In genomic region chr10:101226888-101227736, GRCh38 we compare ENCODE assay signal across 11 cellular contexts. TPM values are rescaled to one million over a fixed set of nuclear protein-coding genes. Genes with fewer than 3 reads are reported as not detected.
DNase-seq lines count a peak whose midpoint lies in the region; ATAC-seq and TF ChIP-seq lines count a peak whose summit lies in the region.
"Had no signal": no experiment of that assay in that cellular context is flagged by ENCODE, and none has a peak within 500 bp of the region (broad histone marks: within the 10 kb centered on the region; RNA-seq: fewer than 3 reads in every experiment).

No MANE protein-coding gene starts in this region.

- peaks cover 6% of the 10 kb centered on the region for H3K9me3 ChIP-seq in mammary epithelial cell (replicated peaks; ENCODE audit: insufficient read depth, low read length)

- H3K4me3 Mint-ChIP-seq in naive B cell (peak overlapping the region; percentile 60 to 92 (median 86)), type B pancreatic cell (peak overlapping the region; percentile 79)

- in situ Hi-C loops in mammary epithelial cell (cut with MboI; ENCODE audit: low sequenced_read_pairs in 2 of 2) = no loop called here

- no peak overlapping the region for H3K9ac ChIP-seq in mammary epithelial cell (ENCODE audit: insufficient read depth, low read length)

- H3K4me1 Mint-ChIP-seq in naive B cell (peaks cover 44 to 66% (median 58%) of the 10 kb centered on the region in 3 donors), type B pancreatic cell (ENCODE audit: unreplicated experiment) (peaks cover 26% of the 10 kb centered on the region)

- H3K4me1 ChIP-seq in mammary epithelial cell (ENCODE audit: insufficient read depth, low read length) = peaks cover 32% of the 10 kb centered on the region

- H3K27me3 Mint-ChIP-seq in naive B cell (peaks cover 66 to 89% (median 82%) of the 10 kb centered on the region in 3 donors), type B pancreatic cell (peaks cover 86% of the 10 kb centered on the region)

- intact Hi-C loops in Right ventricle myocardium superior (cut with DNase I) = no loop called here
- intact Hi-C loops in cardiac septum (cut with DNase I) = loop anchor here (5.0 kb wide), 1 partner anchor 90 kb away; no protein-coding TSS in a partner anchor
- intact Hi-C loops in mammary epithelial cell (cut with micrococcal nuclease) = no loop called here

- H3K27ac Mint-ChIP-seq in naive B cell (peak overlapping the region in 5 of 6 donors; percentile 29 to 97 (median 87)), type B pancreatic cell (no peak overlapping the region)

- peak; percentile 35 for DNase-seq in Right ventricle myocardium superior
- DNase-seq in cardiac septum (ENCODE audit: low spot score) = no peak
- no peak for DNase-seq in mammary epithelial cell
- DNase-seq in naive B cell = no peak
- no peak for DNase-seq in type B pancreatic cell (ENCODE audit: extremely low spot score, unreplicated experiment)
- no peak for DNase-seq in NCI-H524 treated with DMSO at 0.1 percent for 48 hours (lab: John Stamatoyannopoulos, UW)
- DNase-seq in RWPE1 (ENCODE audit: low spot score) = no peak
- DNase-seq in occipital lobe (lab: John Stamatoyannopoulos, UW) = no peak
- DNase-seq: kidney; stimulated activated CD4-positive, alpha-beta T cell treated with anti-CD3 and anti-CD28 coated beads, Interleukin-15, amount 100 ng/mL, for 24 hours had no signal

- no peaks in the 10 kb centered on the region for H3K79me2 ChIP-seq in mammary epithelial cell (ENCODE audit: insufficient read depth, low read length)

- peaks cover 4 to 16% of the 10 kb centered on the region in 2 donors for H3K36me3 Mint-ChIP-seq in naive B cell
- H3K36me3 Mint-ChIP-seq in type B pancreatic cell = no peaks in the 10 kb centered on the region

- TF ChIP-seq CTCF in mammary epithelial cell (conservative IDR thresholded peaks at IDR 0.05 in 1 of 2, IDR thresholded peaks at IDR 0.05 in 1 of 2; ENCODE audit: extremely low read depth in 1 of 2, insufficient read depth in 1 of 2, low read depth in 1 of 2, low read length in 2 of 2) = no peak
- no peak for TF ChIP-seq CTCF in type B pancreatic cell (conservative IDR thresholded peaks at IDR 0.05)
- no peak for TF ChIP-seq CTCF in RWPE1 (conservative IDR thresholded peaks at IDR 0.05; ENCODE audit: low read depth)

- H3K9me3 Mint-ChIP-seq in naive B cell (peaks cover 0 to 16% (median 4%) of the 10 kb centered on the region in 7 donors), type B pancreatic cell (no peaks in the 10 kb centered on the region)

- peak overlapping the region; percentile 58 for H3K4me2 ChIP-seq in mammary epithelial cell (ENCODE audit: insufficient read depth, low read depth, low read length)

- dilution Hi-C loops in mammary epithelial cell (cut with HindIII; ENCODE audit: low sequenced_read_pairs) = no loop called here

- no peak overlapping the region for H2AFZ ChIP-seq in mammary epithelial cell (ENCODE audit: low read depth, low read length)

- ATAC-seq in Right ventricle myocardium superior (ENCODE audit: poor library complexity) (no peak), naive B cell (ENCODE audit: low read depth in 2 of 2) (no peak)

- H3K27ac ChIP-seq in mammary epithelial cell (ENCODE audit: insufficient read depth, low read depth, low read length) = no peak overlapping the region
- no peak overlapping the region for H3K27ac ChIP-seq in RWPE1
- H3K27ac ChIP-seq: C4-2B had no signal

- H3K4me3 ChIP-seq in mammary epithelial cell (replicated peaks in 1 of 3; ENCODE audit: insufficient read depth in 1 of 3, low read depth in 2 of 3, low read length in 3 of 3) = no peak overlapping the region

- WGBS in mammary epithelial cell (ENCODE audit: low coverage, missing lambda C conversion rate) = 35% methylated on average over 31 of the region's 82 CpGs

- no peaks in the 10 kb centered on the region for H4K20me1 ChIP-seq in mammary epithelial cell (ENCODE audit: insufficient read depth, low read length)

- CTCF ChIA-PET in mammary epithelial cell (lab: Charles Lee; ENCODE audit: low non-redundant PET) = no interaction called here
- CTCF ChIA-PET in RWPE1 (lab: Yijun Ruan, JAX) = interaction anchor here (2.1 kb wide), 1 partner anchor 12 kb away, joined by 8 read pairs; no protein-coding TSS in a partner anchor

- POLR2A ChIA-PET in RWPE1 (lab: Yijun Ruan, JAX; ENCODE audit: low non-redundant PET) = no interaction called here

- no peaks in the 10 kb centered on the region for H3K36me3 ChIP-seq in mammary epithelial cell (ENCODE audit: insufficient read depth, low read length)

- H3K27me3 ChIP-seq in mammary epithelial cell (ENCODE audit: insufficient read depth, low read length) = peaks cover 70% of the 10 kb centered on the region

- no TSS peak for BruUV-seq in mammary epithelial cell (replicated peaks; lab: Mats Ljungman, UMichigan)

RNA-seq across cellular contexts. Expression of gene LBX1, which starts 2.2 kb away (rescaled TPM):
- total RNA-seq in Right ventricle myocardium superior = not detected
- 0.13 TPM for total RNA-seq in cardiac septum
- not detected for total RNA-seq in mammary epithelial cell
- not detected for polyA plus RNA-seq in mammary epithelial cell
- polyA minus RNA-seq in mammary epithelial cell = not detected
- not detected for polyA plus RNA-seq in naive B cell (ENCODE audit: low read depth in 6 of 6)
- 4.7 TPM in 1 of 2 replicates, not detected in the other for total RNA-seq in type B pancreatic cell (ENCODE audit: low replicate concordance)
- total RNA-seq in occipital lobe = not detected
- total RNA-seq: kidney had no signal
